In genomic region chr9:35520404-35520790, GRCh38 we compare ENCODE assay signal across 2 cellular contexts.
TF ChIP-seq lines count a peak whose summit lies in the region.

No MANE protein-coding gene starts in this region.

TF ChIP-seq in SK-N-SH, 30 proteins besides CTCF, POLR2A, EP300 and RAD21 (continued from another document):
- TF ChIP-seq REST (IDR thresholded peaks at IDR 0.05; ENCODE audit: low read depth, low read length) = no peak
- no peak for TF ChIP-seq TCF12 (IDR thresholded peaks at IDR 0.05)
- no peak for TF ChIP-seq GATA2 (CRISPR knock-in tag; IDR thresholded peaks at IDR 0.05)
- TF ChIP-seq FOXJ3 (CRISPR knock-in tag; IDR thresholded peaks at IDR 0.05) = no peak
- no peak for TF ChIP-seq NFIC (IDR thresholded peaks at IDR 0.05; ENCODE audit: borderline replicate concordance)
- no peak for TF ChIP-seq JUND (IDR thresholded peaks at IDR 0.05)

TF ChIP-seq in SK-N-SH treated with all-trans-retinoic acid at 6 μM for 48 hours, 23 proteins besides CTCF, POLR2A, EP300 and RAD21 (continued from another document):
- TF ChIP-seq CREB5 (CRISPR knock-in tag; IDR thresholded peaks at IDR 0.05; ENCODE audit: low read depth) (no peak), OSR1 (CRISPR knock-in tag; IDR thresholded peaks at IDR 0.05) (no peak), ZNF70 (CRISPR knock-in tag; IDR thresholded peaks at IDR 0.05) (no peak), ZNF565 (CRISPR knock-in tag; conservative IDR thresholded peaks at IDR 0.05; ENCODE audit: low read depth) (no peak), RARB (CRISPR knock-in tag; IDR thresholded peaks at IDR 0.05) (no peak), ZFP30 (CRISPR knock-in tag; IDR thresholded peaks at IDR 0.05) (no peak), PATZ1 (CRISPR knock-in tag; IDR thresholded peaks at IDR 0.05; ENCODE audit: borderline replicate concordance) (no peak), BACH2 (CRISPR knock-in tag; IDR thresholded peaks at IDR 0.05; ENCODE audit: borderline replicate concordance) (no peak), ZFP3 (CRISPR knock-in tag; IDR thresholded peaks at IDR 0.05) (no peak), ARNTL (CRISPR knock-in tag; IDR thresholded peaks at IDR 0.05; ENCODE audit: borderline replicate concordance, low read depth) (no peak), TCF4 (CRISPR knock-in tag; IDR thresholded peaks at IDR 0.05; ENCODE audit: borderline replicate concordance) (no peak), ZNF8 (CRISPR knock-in tag; IDR thresholded peaks at IDR 0.05) (no peak), SNAI2 (CRISPR knock-in tag; IDR thresholded peaks at IDR 0.05) (no peak)
